In genomic region chr22:18574555-18574954, GRCh38 we compare ENCODE assay signal across 9 cellular contexts. TPM values are rescaled to one million over a fixed set of nuclear protein-coding genes. Genes with fewer than 3 reads are reported as not detected.
"Had no signal": no experiment of that assay in that cellular context is flagged by ENCODE, and none has a peak within 500 bp of the region (broad histone marks: within the 10 kb centered on the region; RNA-seq: fewer than 3 reads in every experiment).

No MANE protein-coding gene starts in this region.

RNA-seq across cellular contexts. Expression of gene RIMBP3, which starts 37.2 kb away (rescaled TPM):
- polyA plus RNA-seq: endothelial cell of umbilical vein had no signal

RNA-seq across cellular contexts. Expression of gene TMEM191B, which starts 47.0 kb away (rescaled TPM):
- total RNA-seq: endothelial cell of umbilical vein had no signal

RNA-seq across cellular contexts. Expression of gene GGTLC3, which starts 56.6 kb away (rescaled TPM):
- total RNA-seq: activated CD4-positive, alpha-beta memory T cell treated with anti-CD3 and anti-CD28 coated beads for 36 hours; endothelial cell of umbilical vein; esophagus squamous epithelium; glomerular endothelial cell; hepatocyte; mononuclear cell; renal cortical epithelial cell; stomach; temporal lobe had no signal
- polyA plus RNA-seq: endothelial cell of umbilical vein, hepatocyte had no signal
